ENCODE assay signal across 1 cellular context in genomic region chr15:75620043-75620775, GRCh38.
TF ChIP-seq lines count a peak whose summit lies in the region.

No MANE protein-coding gene starts in this region.

TF ChIP-seq in A549, 52 proteins besides CTCF, POLR2A, EP300 and RAD21 (continued from another document):
- TF ChIP-seq REST (IDR thresholded peaks at IDR 0.05) (no peak), HMGXB4 (CRISPR knock-in tag; IDR thresholded peaks at IDR 0.05; ENCODE audit: borderline replicate concordance) (no peak), RNF2 (IDR thresholded peaks at IDR 0.05; ENCODE audit: borderline replicate concordance, low read depth) (no peak), NR3C1 (IDR thresholded peaks at IDR 0.05) (no peak), TP53 (CRISPR knock-in tag; IDR thresholded peaks at IDR 0.05) (no peak), ZNF302 (CRISPR knock-in tag; IDR thresholded peaks at IDR 0.05) (no peak), MAZ (IDR thresholded peaks at IDR 0.05; ENCODE audit: borderline replicate concordance, low read depth, low read length) (no peak), TFCP2L1 (CRISPR knock-in tag; IDR thresholded peaks at IDR 0.05) (no peak), RARB (CRISPR knock-in tag; IDR thresholded peaks at IDR 0.05) (no peak), CHD4 (IDR thresholded peaks at IDR 0.05; ENCODE audit: borderline replicate concordance) (no peak), SMC3 (IDR thresholded peaks at IDR 0.05) (no peak), NPAS2 (CRISPR knock-in tag; IDR thresholded peaks at IDR 0.05; ENCODE audit: borderline replicate concordance) (no peak)
